In genomic region chr2:45397292-45397691, GRCh38 we compare ENCODE assay signal across 7 cellular contexts.
"Had no signal": no experiment of that assay in that cellular context is flagged by ENCODE, and none has a peak within 500 bp of the region (broad histone marks: within the 10 kb centered on the region; RNA-seq: fewer than 3 reads in every experiment).

No MANE protein-coding gene starts in this region.

- H3K27ac Mint-ChIP-seq: H9 had no signal

- DNase-seq: GM23248, H9, HCEC 1CT, IMR-90 had no signal

- H3K4me3 Mint-ChIP-seq: H9 had no signal

- H3K9me3 Mint-ChIP-seq: H9 had no signal

- H3K4me3 ChIP-seq: GM23248, K562 had no signal

- FAIRE-seq: H1, HTR-8/SVneo, K562 had no signal

- ATAC-seq: K562 had no signal

- H3K27ac ChIP-seq: GM23248 had no signal
